Comparison of ENCODE assay signal across 12 cellular contexts in the genomic region with DNA sequence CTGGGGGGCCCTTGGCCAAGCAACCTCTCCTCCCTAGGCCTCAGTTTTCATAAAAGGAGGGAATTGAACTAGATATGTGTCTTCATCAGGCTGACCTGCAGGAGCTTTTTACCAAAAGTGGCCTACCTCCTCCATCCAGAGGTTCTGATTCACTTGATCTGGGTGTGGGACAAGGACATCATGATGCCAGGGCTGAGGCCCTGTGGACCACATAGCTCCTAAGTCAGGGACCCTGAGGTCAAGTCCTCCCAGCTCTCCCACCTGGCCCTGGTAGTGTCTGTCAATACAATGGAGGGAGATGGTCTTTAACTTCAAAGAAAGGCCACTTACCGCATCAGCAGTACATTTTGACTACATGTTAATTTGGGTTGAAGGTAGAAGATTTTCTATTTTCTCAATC. TPM values are rescaled to one million over a fixed set of nuclear protein-coding genes. Genes with fewer than 3 reads are reported as not detected.
DNase-seq lines count a peak whose midpoint lies in the region; TF ChIP-seq lines count a peak whose summit lies in the region.
"Had no signal": no experiment of that assay in that cellular context is flagged by ENCODE, and none has a peak within 500 bp of the region (broad histone marks: within the 10 kb centered on the region; RNA-seq: fewer than 3 reads in every experiment).

No MANE protein-coding gene starts in this region.

- TF ChIP-seq CTCF in transverse colon (IDR thresholded peaks at IDR 0.05), result no peak

- peaks cover 5% of the 10 kb centered on the region for H3K79me1 ChIP-seq in trophoblast cell (ENCODE audit: low read length)

- no peak overlapping the region for H3K18ac ChIP-seq in trophoblast cell (ENCODE audit: low read length)

- peak overlapping the region in 7 of 11 experiments; percentile 28 to 60 (median 46); a peak in 13 of 22 replicates for H3K27ac ChIP-seq in BLaER1 treated with 17β-estradiol and CSF1 and Interleukin-3, amounts not matched to agents 10 nM and 100 nM
- no peak overlapping the region for H3K27ac ChIP-seq in trophoblast cell (ENCODE audit: low read depth, low read length)
- H3K27ac ChIP-seq in transverse colon, result no peak overlapping the region

- H3K23ac ChIP-seq in trophoblast cell (ENCODE audit: low read length), result no peak overlapping the region

- H3K14ac ChIP-seq in trophoblast cell (ENCODE audit: low read length), result peak overlapping the region; percentile 13

- H3K4me3 Mint-ChIP-seq in activated naive CD4-positive, alpha-beta T cell treated with anti-CD3 and anti-CD28 coated beads, Interleukin-2, amount 50 U/mL, for 24 hours, result no peak overlapping the region

- H3K4me2 ChIP-seq in BLaER1 treated with 17β-estradiol and CSF1 and Interleukin-3, amounts not matched to agents 10 nM and 100 nM, result peak overlapping the region; percentile 64 to 76 (median 73)
- H3K4me2 ChIP-seq in trophoblast cell (ENCODE audit: low read length), result no peak overlapping the region

- TF ChIP-seq EP300 in transverse colon (IDR thresholded peaks at IDR 0.05; ENCODE audit: low read depth), result no peak

- peaks cover 0 to 20% (median 0%) of the 10 kb centered on the region in 11 experiments; a peak in 5 of 22 replicates for H4K20me1 ChIP-seq in BLaER1 treated with 17β-estradiol and CSF1 and Interleukin-3, amounts not matched to agents 10 nM and 100 nM

- H3K4me3 ChIP-seq in BLaER1 treated with 17β-estradiol and CSF1 and Interleukin-3, amounts not matched to agents 10 nM and 100 nM, result no peak overlapping the region
- H3K4me3 ChIP-seq in trophoblast cell (ENCODE audit: low read depth, low read length) (no peak overlapping the region), transverse colon (no peak overlapping the region)

- WGBS in trophoblast cell (ENCODE audit: extremely low coverage, insufficient coverage, insufficient read length), result no CpG with 5 or more reads among the region's 1 CpG
- WGBS in transverse colon (ENCODE audit: low coverage in 1 of 2), 2 donors, result 100% methylated on average over 1 of the region's 1 CpG

- peak overlapping the region; percentile 20 for H3K27ac Mint-ChIP-seq in activated naive CD4-positive, alpha-beta T cell treated with anti-CD3 and anti-CD28 coated beads, Interleukin-2, amount 50 U/mL, for 24 hours

- H3K36me3 Mint-ChIP-seq in activated naive CD4-positive, alpha-beta T cell treated with anti-CD3 and anti-CD28 coated beads, Interleukin-2, amount 50 U/mL, for 24 hours, result no peaks in the 10 kb centered on the region

- H3K27me3 Mint-ChIP-seq in activated naive CD4-positive, alpha-beta T cell treated with anti-CD3 and anti-CD28 coated beads, Interleukin-2, amount 50 U/mL, for 24 hours, result no peaks in the 10 kb centered on the region

- H2BK120ac ChIP-seq in trophoblast cell (ENCODE audit: insufficient read depth, low read length, poor library complexity), result peak overlapping the region; percentile 26

- intact Hi-C loops in transverse colon (cut with DNase I; ENCODE audit: low total_unique reads), result no loop called here

- in situ Hi-C loops in transverse colon (cut with MboI; ENCODE audit: low pct_ligation_motif_present in 1 of 4, low pct_unique_long_range_greater_than_20kb in 1 of 4, low sequenced_read_pairs in 3 of 4), result loop anchor here in 3 of 4 donors (10.0 to 25.0 kb wide), 2 partner anchors 57 to 224 kb away; no protein-coding TSS in a partner anchor

- no peaks in the 10 kb centered on the region for H3K79me2 ChIP-seq in trophoblast cell (ENCODE audit: control insufficient read depth, insufficient read depth, low read length, poor library complexity)

- no peak for DNase-seq in activated naive CD4-positive, alpha-beta T cell treated with Interleukin-2 at 50 U/mL for 16 hours
- DNase-seq in ecto neural progenitor cell (ENCODE audit: low spot score) (peak; percentile 21), trophoblast cell (no peak), transverse colon (no peak), SIG-M5 treated with dmso at 0.1 percent for 504 hours (lab: John Stamatoyannopoulos, UW; ENCODE audit: unreplicated experiment) (no peak), NOMO-1 treated with dmso at 0.1 percent for 144 hours (lab: John Stamatoyannopoulos, UW; ENCODE audit: unreplicated experiment) (no peak)

- peak overlapping the region in 6 of 11 experiments; percentile 10 to 60 (median 37); a peak in 12 of 22 replicates for H3K9ac ChIP-seq in BLaER1 treated with 17β-estradiol and CSF1 and Interleukin-3, amounts not matched to agents 10 nM and 100 nM
- H3K9ac ChIP-seq in trophoblast cell (ENCODE audit: low read length), result no peak overlapping the region

- no peak overlapping the region for H3K4ac ChIP-seq in trophoblast cell (ENCODE audit: low read depth, low read length)

- H3K9me3 ChIP-seq in BLaER1 treated with 17β-estradiol and CSF1 and Interleukin-3, amounts not matched to agents 10 nM and 100 nM (replicated peaks in 1 of 11), result no peaks in the 10 kb centered on the region
- H3K9me3 ChIP-seq in trophoblast cell (ENCODE audit: insufficient read depth, low read depth, low read length) (no peaks in the 10 kb centered on the region), transverse colon (no peaks in the 10 kb centered on the region)

- H2BK12ac ChIP-seq in trophoblast cell (ENCODE audit: low read length), result peak overlapping the region; percentile 92

- peak overlapping the region; percentile 17 for H4K8ac ChIP-seq in trophoblast cell (ENCODE audit: low read depth, low read length)

- H2BK5ac ChIP-seq in trophoblast cell (ENCODE audit: low read depth, low read length, poor library complexity), result no peak overlapping the region

- H4K12ac ChIP-seq in trophoblast cell (ENCODE audit: low read depth, low read length), result no peak overlapping the region

- TF ChIP-seq POLR2A in transverse colon (IDR thresholded peaks at IDR 0.05), result no peak

- H3K36me3 ChIP-seq in BLaER1 treated with 17β-estradiol and CSF1 and Interleukin-3, amounts not matched to agents 10 nM and 100 nM, result peaks cover 0 to 16% (median 0%) of the 10 kb centered on the region in 11 experiments; a peak in 7 of 22 replicates
- H3K36me3 ChIP-seq in trophoblast cell (ENCODE audit: control insufficient read depth in 1 of 2, insufficient read depth in 2 of 2, low read length in 2 of 2) (no peaks in the 10 kb centered on the region), transverse colon (no peaks in the 10 kb centered on the region)

- H3K9me3 Mint-ChIP-seq in activated naive CD4-positive, alpha-beta T cell treated with anti-CD3 and anti-CD28 coated beads, Interleukin-2, amount 50 U/mL, for 24 hours, result no peaks in the 10 kb centered on the region

- H2AFZ ChIP-seq in trophoblast cell (ENCODE audit: insufficient read depth, low read length, poor library complexity), result no peak overlapping the region

- peaks cover 21 to 54% (median 25%) of the 10 kb centered on the region in 10 experiments for H3K4me1 ChIP-seq in BLaER1 treated with 17β-estradiol and CSF1 and Interleukin-3, amounts not matched to agents 10 nM and 100 nM
- H3K4me1 ChIP-seq in trophoblast cell (ENCODE audit: control insufficient read depth in 1 of 2, insufficient read depth in 2 of 2, low read length in 2 of 2), result peaks cover 10 to 12% of the 10 kb centered on the region in 2 experiments
- peaks cover 0 to 10% (median 3%) of the 10 kb centered on the region in 4 donors for H3K4me1 ChIP-seq in transverse colon

- peak overlapping the region; percentile 27 for H2AK5ac ChIP-seq in trophoblast cell (ENCODE audit: low read length)

- H4K91ac ChIP-seq in trophoblast cell (ENCODE audit: low read depth, low read length), result peak overlapping the region; percentile 48

- H3K4me1 Mint-ChIP-seq in activated naive CD4-positive, alpha-beta T cell treated with anti-CD3 and anti-CD28 coated beads, Interleukin-2, amount 50 U/mL, for 24 hours, result peaks cover 27% of the 10 kb centered on the region

- no peaks in the 10 kb centered on the region for H3K27me3 ChIP-seq in BLaER1 treated with 17β-estradiol and CSF1 and Interleukin-3, amounts not matched to agents 10 nM and 100 nM
- H3K27me3 ChIP-seq in trophoblast cell (ENCODE audit: insufficient read depth, low read length) (no peaks in the 10 kb centered on the region), transverse colon (no peaks in the 10 kb centered on the region)

RNA-seq across cellular contexts. Expression of gene IL1RN, which starts 10.4 kb away (rescaled TPM):
- 0.33 and 0.37 TPM in 2 replicates for polyA plus RNA-seq in trophoblast cell (2013)
- 10 to 100 TPM in 1 of 4 donors, 1 to 10 TPM in 1, under 1 TPM in 2; 0.40 to 31.8 (median 5.5) TPM for total RNA-seq in transverse colon
- total RNA-seq: A172, H1, IMR-90 had no signal
- polyA plus RNA-seq: AG04450, H1, IMR-90 had no signal

RNA-seq across cellular contexts. Expression of gene PSD4, which starts 35.9 kb away (rescaled TPM):
- 18.6 and 18.8 TPM in 2 replicates for polyA plus RNA-seq in trophoblast cell (2013)
- total RNA-seq in transverse colon, result 100 to 1,000 TPM in 1 of 4 donors, 10 to 100 TPM in 3; 48.2 to 193 (median 87.4) TPM

Comparison
In these comparisons a context has a peak if more than half of its experiments do, and no peak if none do; other contexts are left out.
1. H3K27ac ChIP-seq: peak in BLaER1 treated with 17β-estradiol and CSF1 and Interleukin-3, amounts not matched to agents 10 nM and 100 nM (7 of 11); none in trophoblast cell (single experiment) and transverse colon (0 of 4).